Comparison of ENCODE assay signal across 8 cellular contexts in the genomic region with DNA sequence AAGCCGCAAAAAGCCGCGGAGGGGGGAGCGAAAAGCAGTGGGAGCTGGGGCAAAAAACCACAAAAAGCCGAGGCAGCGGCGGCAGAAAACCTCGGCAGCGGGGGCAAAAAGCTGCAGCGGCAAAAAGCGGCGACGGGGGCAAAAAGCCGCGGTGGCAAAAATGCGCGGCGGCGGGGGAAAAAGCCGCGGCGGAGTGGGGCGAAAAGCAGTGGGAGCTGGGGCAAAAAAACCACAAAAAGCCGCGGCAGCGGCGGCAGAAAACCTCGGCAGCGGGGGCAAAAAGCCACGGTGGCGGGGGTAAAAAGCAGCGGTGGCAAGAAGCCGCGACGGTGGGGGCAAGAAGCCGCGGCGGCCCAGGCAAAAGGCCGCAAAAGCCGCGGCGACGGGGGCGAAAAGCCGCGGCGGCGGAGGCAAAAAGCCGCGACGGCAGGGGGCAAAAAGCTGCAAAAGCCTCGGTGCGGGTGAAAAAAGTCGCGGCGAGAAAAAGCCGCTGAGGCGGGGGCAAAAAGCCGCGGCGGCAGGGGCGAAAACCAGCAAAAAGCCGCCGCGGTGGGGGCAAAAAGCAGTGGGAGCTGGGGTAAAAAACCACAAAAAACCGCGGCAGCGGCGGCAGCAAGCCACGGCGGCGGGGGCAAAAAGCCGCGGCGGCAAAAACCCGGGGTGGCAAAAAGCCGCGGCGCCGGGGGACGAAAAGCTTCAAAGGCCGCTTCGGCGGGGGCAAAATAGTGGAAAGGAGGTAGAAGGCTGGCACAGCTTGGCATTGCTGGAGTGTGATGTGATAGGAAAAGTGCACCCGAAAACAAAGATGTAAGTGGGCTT.
A peak's percentile ranks its signal among the peaks of the same experiment; 100 is the strongest.
DNase-seq lines count a peak whose midpoint lies in the region; ATAC-seq lines count a peak whose summit lies in the region.

No MANE protein-coding gene starts in this region.

- H3K4me1 Mint-ChIP-seq in T-helper 17 cell = peaks cover 2% of the 10 kb centered on the region

- no peaks in the 10 kb centered on the region for H3K36me3 Mint-ChIP-seq in T-helper 17 cell (ENCODE audit: low read depth)

- no peak overlapping the region for H3K27ac Mint-ChIP-seq in T-helper 17 cell

- H3K27me3 Mint-ChIP-seq in T-helper 17 cell = peaks cover 10% of the 10 kb centered on the region

- DNase-seq in DMS53 (lab: John Stamatoyannopoulos, UW) (peak; percentile 65), DMS53 treated with DMSO at 0.1 percent for 48 hours (lab: John Stamatoyannopoulos, UW; ENCODE audit: unreplicated experiment) (no peak), T-helper 17 cell (no peak), Right ventricle myocardium superior (peak; percentile 17), SK-N-DZ (ENCODE audit: low spot score) (no peak)
- DNase-seq in stimulated activated CD4-positive, alpha-beta T cell treated with anti-CD3 and anti-CD28 coated beads, Interleukin-1b, Interleukin-23, amount 100 ng/mL, for 48 hours = no peak

- no peaks in the 10 kb centered on the region for H3K36me3 ChIP-seq in skeletal muscle satellite cell (ENCODE audit: insufficient read depth, low read length)

- peak overlapping the region; percentile 83 for H3K4me2 ChIP-seq in skeletal muscle satellite cell (ENCODE audit: low read length)

- no peaks in the 10 kb centered on the region for H3K9me3 ChIP-seq in T-helper 17 cell (ENCODE audit: control insufficient read depth, low read length, poor library complexity, severe bottlenecking)
- H3K9me3 ChIP-seq in skeletal muscle satellite cell (replicated peaks; ENCODE audit: low read length) = no peaks in the 10 kb centered on the region

- ATAC-seq in T-helper 17 cell (no peak), Right ventricle myocardium superior (ENCODE audit: poor library complexity) (no peak), HG02623 (IDR thresholded peaks at IDR 0.05; ENCODE audit: unreplicated experiment) (no peak)

- intact Hi-C loops in Right ventricle myocardium superior (cut with DNase I) = no loop called here

- H3K4me3 ChIP-seq in skeletal muscle satellite cell (ENCODE audit: low read length) = peak overlapping the region; percentile 55

- no peaks in the 10 kb centered on the region for H3K4me1 ChIP-seq in skeletal muscle satellite cell (ENCODE audit: control insufficient read depth, insufficient read depth, low read length)

- H3K4me3 Mint-ChIP-seq in T-helper 17 cell = peak overlapping the region; percentile 69

- H3K27me3 ChIP-seq in skeletal muscle satellite cell (ENCODE audit: control insufficient read depth, insufficient read depth, low read length) = peaks cover 20% of the 10 kb centered on the region

- no peak overlapping the region for H3K9ac ChIP-seq in skeletal muscle satellite cell (ENCODE audit: low read depth, low read length)

Comparison
In these comparisons a context has a peak if more than half of its experiments do, and no peak if none do; other contexts are left out.
1. DNase-seq: peak in DMS53 (single experiment) and Right ventricle myocardium superior (single experiment); none in DMS53 treated with DMSO at 0.1 percent for 48 hours (single experiment), T-helper 17 cell (0 of 3), stimulated activated CD4-positive, alpha-beta T cell treated with anti-CD3 and anti-CD28 coated beads, Interleukin-1b, Interleukin-23, amount 100 ng/mL, for 48 hours (single experiment) and SK-N-DZ (single experiment).